1 cellular context compared by ENCODE assay signal in the genomic region with DNA sequence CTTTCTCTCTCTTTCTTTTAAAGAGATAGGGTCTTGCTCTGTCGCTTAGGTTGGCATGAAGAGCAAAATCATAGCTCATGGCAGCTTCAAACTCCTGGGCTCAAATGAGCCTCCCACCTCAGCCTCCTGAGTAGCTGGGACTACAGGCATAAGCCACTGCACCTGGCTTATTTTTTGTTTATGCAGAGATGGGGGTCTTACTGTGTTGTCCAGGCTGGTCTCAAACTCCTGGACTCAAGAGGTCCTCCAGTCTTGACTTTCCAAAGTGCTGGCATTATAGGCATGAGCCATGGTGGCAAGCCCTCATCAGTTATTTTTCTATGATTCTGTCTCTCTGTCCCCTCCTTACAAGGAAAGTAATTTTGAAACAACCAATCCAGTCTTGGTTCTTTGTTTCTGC.
TF ChIP-seq lines count a peak whose summit lies in the region.

No MANE protein-coding gene starts in this region.

TF ChIP-seq in HEK293, 187 proteins besides CTCF, POLR2A, EP300 and RAD21 (continued from another document):
- TF ChIP-seq ZBTB26 (tag by site-specific recombination; optimal IDR thresholded peaks at IDR 0.05), result no peak
- TF ChIP-seq SCRT2 (tag by site-specific recombination; IDR thresholded peaks at IDR 0.05), result no peak
- no peak for TF ChIP-seq ZNF214 (tag by site-specific recombination; IDR thresholded peaks at IDR 0.05; ENCODE audit: borderline replicate concordance)
- no peak for TF ChIP-seq ZNF776 (tag by site-specific recombination; IDR thresholded peaks at IDR 0.05; ENCODE audit: borderline replicate concordance)
- no peak for TF ChIP-seq ZNF155 (tag by site-specific recombination; IDR thresholded peaks at IDR 0.05)
- no peak for TF ChIP-seq ZNF350 (tag by site-specific recombination; IDR thresholded peaks at IDR 0.05)
- TF ChIP-seq, protein P1, sequence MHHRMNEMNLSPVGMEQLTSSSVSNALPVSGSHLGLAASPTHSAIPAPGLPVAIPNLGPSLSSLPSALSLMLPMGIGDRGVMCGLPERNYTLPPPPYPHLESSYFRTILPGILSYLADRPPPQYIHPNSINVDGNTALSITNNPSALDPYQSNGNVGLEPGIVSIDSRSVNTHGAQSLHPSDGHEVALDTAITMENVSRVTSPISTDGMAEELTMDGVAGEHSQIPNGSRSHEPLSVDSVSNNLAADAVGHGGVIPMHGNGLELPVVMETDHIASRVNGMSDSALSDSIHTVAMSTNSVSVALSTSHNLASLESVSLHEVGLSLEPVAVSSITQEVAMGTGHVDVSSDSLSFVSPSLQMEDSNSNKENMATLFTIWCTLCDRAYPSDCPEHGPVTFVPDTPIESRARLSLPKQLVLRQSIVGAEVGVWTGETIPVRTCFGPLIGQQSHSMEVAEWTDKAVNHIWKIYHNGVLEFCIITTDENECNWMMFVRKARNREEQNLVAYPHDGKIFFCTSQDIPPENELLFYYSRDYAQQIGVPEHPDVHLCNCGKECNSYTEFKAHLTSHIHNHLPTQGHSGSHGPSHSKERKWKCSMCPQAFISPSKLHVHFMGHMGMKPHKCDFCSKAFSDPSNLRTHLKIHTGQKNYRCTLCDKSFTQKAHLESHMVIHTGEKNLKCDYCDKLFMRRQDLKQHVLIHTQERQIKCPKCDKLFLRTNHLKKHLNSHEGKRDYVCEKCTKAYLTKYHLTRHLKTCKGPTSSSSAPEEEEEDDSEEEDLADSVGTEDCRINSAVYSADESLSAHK (tag by site-specific recombination; IDR thresholded peaks at IDR 0.05), result no peak
TF ChIP-seq in HEK293: peak in this region for 1.
